32 cellular contexts compared by ENCODE assay signal in genomic region chr3:123032057-123032456, GRCh38. TPM values are rescaled to one million over a fixed set of nuclear protein-coding genes. Genes with fewer than 3 reads are reported as not detected.
"Had no signal": no experiment of that assay in that cellular context is flagged by ENCODE, and none has a peak within 500 bp of the region (broad histone marks: within the 10 kb centered on the region; RNA-seq: fewer than 3 reads in every experiment).

No MANE protein-coding gene starts in this region.

- H3K27me3 ChIP-seq: ascending aorta had no signal

- H3K4me3 ChIP-seq: ascending aorta, cardiac muscle cell had no signal

- H3K27ac ChIP-seq: ascending aorta, cardiac muscle cell, VCaP had no signal

- FAIRE-seq: bronchial epithelial cell, TTC549 had no signal

- H3K36me3 ChIP-seq: ascending aorta, cardiac muscle cell had no signal

- H3K9me3 ChIP-seq: ascending aorta had no signal

- ATAC-seq: activated CD8-positive, alpha-beta memory T cell treated with anti-CD3 and anti-CD28 coated beads, Interleukin-2, amount 10 ng/mL, durations not matched to agents 7 days and 5 days; activated CD8-positive, alpha-beta T cell treated with anti-CD3 and anti-CD28 coated beads, Interleukin-2, amount 10 ng/mL, durations not matched to agents 7 days and 5 days; activated naive CD8-positive, alpha-beta T cell treated with anti-CD3 and anti-CD28 coated beads, Interleukin-2, amount 50 U/mL, for 24 hours had no signal

- DNase-seq: activated B cell treated with CpG ODN at 0.5 μM for 24 hours; activated CD4-positive, alpha-beta memory T cell treated with anti-CD3 and anti-CD28 coated beads, Interleukin-2, amount 10 ng/mL, durations not matched to agents 7 days and 5 days; activated CD4-positive, alpha-beta T cell treated with anti-CD3 and anti-CD28 coated beads for 4 hours; activated CD4-positive, alpha-beta T cell treated with anti-CD3 and anti-CD28 coated beads, Interleukin-2, amount 10 ng/mL, durations not matched to agents 24 days and 14 days; activated CD4-positive, alpha-beta T cell treated with anti-CD3 and anti-CD28 coated beads, Interleukin-2, amount 50 U/mL, for 1 hour; activated CD4-positive, alpha-beta T cell treated with anti-CD3 and anti-CD28 coated beads, Interleukin-2, amount 50 U/mL, for 48 hours; activated CD4-positive, CD25-positive, alpha-beta regulatory T cell treated with anti-CD3 and anti-CD28 coated beads, Interleukin-2, amount 50 U/mL, for 72 hours; activated CD8-positive, alpha-beta memory T cell treated with anti-CD3 and anti-CD28 coated beads for 24 hours; activated CD8-positive, alpha-beta memory T cell treated with anti-CD3 and anti-CD28 coated beads, Interleukin-2, amount 10 ng/mL, durations not matched to agents 7 days and 5 days; activated CD8-positive, alpha-beta memory T cell treated with anti-CD3 and anti-CD28 coated beads, Interleukin-2, amount 50 U/mL, for 48 hours; activated CD8-positive, alpha-beta T cell treated with anti-CD3 and anti-CD28 coated beads, Interleukin-2, amount 10 ng/mL, durations not matched to agents 7 days and 5 days; activated effector memory CD4-positive, alpha-beta T cell treated with Interleukin-2 at 50 U/mL for 16 hours; activated gamma-delta T cell; activated naive CD4-positive, alpha-beta T cell treated with anti-CD3 and anti-CD28 coated beads, Interleukin-2, amount 10 ng/mL, durations not matched to agents 7 days and 5 days; activated naive CD4-positive, alpha-beta T cell treated with Interleukin-2 at 50 U/mL for 16 hours; activated naive CD8-positive, alpha-beta T cell treated with anti-CD3 and anti-CD28 coated beads, Interleukin-2, amount 10 ng/mL, durations not matched to agents 7 days and 5 days; activated naive CD8-positive, alpha-beta T cell treated with anti-CD3 and anti-CD28 coated beads, Interleukin-2, amount 50 U/mL, for 24 hours; activated T-cell treated with anti-CD3 and anti-CD28 coated beads, Interleukin-2, amount 50 U/mL, for 24 hours; activated T-cell treated with anti-CD3 and anti-CD28 coated beads, Interleukin-2, amount 50 U/mL, for 48 hours; amygdala; anterior cingulate cortex; caudate nucleus; cerebellar nuclear complex; T-helper 1 cell; T-helper 2 cell; T-helper 9 cell had no signal

RNA-seq across cellular contexts. Expression of gene SEMA5B, which starts 4.5 kb away (rescaled TPM):
- total RNA-seq: activated CD4-positive, alpha-beta T cell treated with anti-CD3 and anti-CD28 coated beads, Interleukin-2, amount 10 ng/mL, durations not matched to agents 24 days and 14 days; activated CD8-positive, alpha-beta memory T cell treated with anti-CD3 and anti-CD28 coated beads, Interleukin-2, amount 10 ng/mL, durations not matched to agents 7 days and 5 days; activated CD8-positive, alpha-beta T cell treated with anti-CD3 and anti-CD28 coated beads, Interleukin-2, amount 10 ng/mL, durations not matched to agents 7 days and 5 days; activated T-helper 2 cell treated with anti-CD3 and anti-CD28 coated beads, Interferon-gamma antibody, Interleukin-2, Interleukin-4, amounts not matched to agents 10 μg/mL and 5 μg/mL and 100 μg/mL, durations not matched to agents 14 hours and 24 hours and 36 hours had no signal
